1 cellular context compared by ENCODE assay signal in genomic region chr11:59550368-59550841, GRCh38.
TF ChIP-seq lines count a peak whose summit lies in the region.

No MANE protein-coding gene starts in this region.

TF ChIP-seq in GM12878, 131 proteins besides CTCF, POLR2A, EP300 and RAD21 (continued from another document and continues in another):
- no peak for TF ChIP-seq ZBTB4 (CRISPR knock-in tag; IDR thresholded peaks at IDR 0.05)
- peak; percentile 58 for TF ChIP-seq NRF1 (conservative IDR thresholded peaks at IDR 0.05; ENCODE audit: low read depth, low read length)
- no peak; the same call in 1 of the 2 replicates for TF ChIP-seq MTA3 (IDR thresholded peaks at IDR 0.05; ENCODE audit: borderline replicate concordance, low read length)
- TF ChIP-seq NFXL1 (IDR thresholded peaks at IDR 0.05; ENCODE audit: borderline replicate concordance) = no peak
- no peak for TF ChIP-seq ATF2 (IDR thresholded peaks at IDR 0.05; ENCODE audit: low read length)
- peak; percentile 46; the same call in 1 of the 2 replicates for TF ChIP-seq IRF3 (IDR thresholded peaks at IDR 0.05)
- TF ChIP-seq SIX5 (IDR thresholded peaks at IDR 0.05; ENCODE audit: low read depth, low read length, severe bottlenecking) = no peak
- TF ChIP-seq CBFB (IDR thresholded peaks at IDR 0.05; ENCODE audit: low read depth) = peak; percentile 24; the same call in 1 of the 2 replicates
- peak; percentile 37 for TF ChIP-seq HCFC1 (IDR thresholded peaks at IDR 0.05; ENCODE audit: low read length)
- peak; percentile 54 for TF ChIP-seq KLF5 (IDR thresholded peaks at IDR 0.05; ENCODE audit: partially characterized antibody)
- no peak for TF ChIP-seq BCL3 (IDR thresholded peaks at IDR 0.05; ENCODE audit: borderline replicate concordance, insufficient read depth, low read depth, low read length, poor library complexity, severe bottlenecking)
- TF ChIP-seq ZNF384 (IDR thresholded peaks at IDR 0.05; ENCODE audit: borderline replicate concordance, low read depth, low read length) = no peak
- no peak; the same call in 1 of the 2 replicates for TF ChIP-seq YY1 (IDR thresholded peaks at IDR 0.05; ENCODE audit: low read depth, low read length)
- TF ChIP-seq BHLHE40 (IDR thresholded peaks at IDR 0.05; ENCODE audit: borderline replicate concordance in 1 of 2, low read depth in 2 of 2, low read length in 1 of 2) = peak in 1 of 2 experiments; percentile 42; a peak in 2 of 4 replicates
- no peak; the same call in none of the 2 replicates for TF ChIP-seq GATAD2B (conservative IDR thresholded peaks at IDR 0.05; ENCODE audit: low read depth)
- TF ChIP-seq SP1 (IDR thresholded peaks at IDR 0.05; ENCODE audit: low read depth, low read length) = no peak
- no peak for TF ChIP-seq USF1 (IDR thresholded peaks at IDR 0.05; ENCODE audit: borderline replicate concordance, extremely low read length, insufficient read depth, low read depth, low read length)
- TF ChIP-seq BMI1 (IDR thresholded peaks at IDR 0.05; ENCODE audit: borderline replicate concordance) = no peak
- no peak for TF ChIP-seq TCF3 (IDR thresholded peaks at IDR 0.05; ENCODE audit: borderline replicate concordance, insufficient read depth, low read depth, low read length)
- peak; percentile 67; the same call in 1 of the 2 replicates for TF ChIP-seq STAT1 (conservative IDR thresholded peaks at IDR 0.05)
- TF ChIP-seq NKRF (conservative IDR thresholded peaks at IDR 0.05) = peak; percentile 14; the same call in 1 of the 2 replicates
- TF ChIP-seq E4F1 (IDR thresholded peaks at IDR 0.05; ENCODE audit: borderline replicate concordance, partially characterized antibody) = peak; percentile 25
- no peak for TF ChIP-seq CBX3 (IDR thresholded peaks at IDR 0.05; ENCODE audit: borderline replicate concordance, low read depth)
- peak; percentile 94; the same call in 1 of the 2 replicates for TF ChIP-seq LARP7 (IDR thresholded peaks at IDR 0.05)
- no peak for TF ChIP-seq EZH2 (IDR thresholded peaks at IDR 0.05; ENCODE audit: borderline replicate concordance, control insufficient read depth, low read depth, low read length)
- peak; percentile 93; the same call in 1 of the 2 replicates for TF ChIP-seq TARDBP (IDR thresholded peaks at IDR 0.05; ENCODE audit: borderline replicate concordance)
- no peak for TF ChIP-seq PAX5 (IDR thresholded peaks at IDR 0.05; ENCODE audit: borderline replicate concordance, low read depth, low read length)
- peak; percentile 99 for TF ChIP-seq ZNF24 (IDR thresholded peaks at IDR 0.05)
- peak; percentile 79 for TF ChIP-seq ZNF217 (IDR thresholded peaks at IDR 0.05)
- TF ChIP-seq IRF4 (IDR thresholded peaks at IDR 0.05; ENCODE audit: low read depth, low read length) = peak; percentile 79
- no peak for TF ChIP-seq ATF7 (IDR thresholded peaks at IDR 0.05; ENCODE audit: low read depth)
- peak; percentile 4; the same call in 1 of the 2 replicates for TF ChIP-seq PKNOX1 (IDR thresholded peaks at IDR 0.05)
- peak; percentile 92 for TF ChIP-seq RELA (IDR thresholded peaks at IDR 0.05; ENCODE audit: borderline replicate concordance, partially characterized antibody)
- peak; percentile 32 for TF ChIP-seq MEF2B (IDR thresholded peaks at IDR 0.05; ENCODE audit: partially characterized antibody, poor library complexity, severe bottlenecking)
- TF ChIP-seq STAT3 (IDR thresholded peaks at IDR 0.05; ENCODE audit: low read depth, low read length) = no peak
- TF ChIP-seq ATF3 (IDR thresholded peaks at IDR 0.05; ENCODE audit: borderline replicate concordance, extremely low read depth, low read depth, low read length) = no peak
- TF ChIP-seq CEBPB (IDR thresholded peaks at IDR 0.05; ENCODE audit: borderline replicate concordance in 1 of 2, low read depth in 2 of 2, low read length in 2 of 2) = no peak
- peak; percentile 59; the same call in 1 of the 2 replicates for TF ChIP-seq CBX5 (IDR thresholded peaks at IDR 0.05; ENCODE audit: low read depth)
- no peak for TF ChIP-seq ASH2L (IDR thresholded peaks at IDR 0.05; ENCODE audit: borderline replicate concordance, low read depth)
- peak in 1 of 2 experiments; percentile 28; a peak in 1 of 4 replicates for TF ChIP-seq ETV6 (conservative IDR thresholded peaks at IDR 0.05 in 1 of 2, IDR thresholded peaks at IDR 0.05 in 1 of 2; ENCODE audit: borderline replicate concordance in 1 of 2, low read depth in 1 of 2)
- TF ChIP-seq ZBTB33 (IDR thresholded peaks at IDR 0.05) = peak; percentile 29; the same call in 1 of the 2 replicates
- peak; percentile 93 for TF ChIP-seq NBN (IDR thresholded peaks at IDR 0.05)
